Comparison of ENCODE assay signal across 29 cellular contexts in genomic region chr6:137850137-137850714, GRCh38. TPM values are rescaled to one million over a fixed set of nuclear protein-coding genes. Genes with fewer than 3 reads are reported as not detected.
DNase-seq lines count a peak whose midpoint lies in the region; ATAC-seq, FAIRE-seq and TF ChIP-seq lines count a peak whose summit lies in the region.
"Had no signal": no experiment of that assay in that cellular context is flagged by ENCODE, and none has a peak within 500 bp of the region (broad histone marks: within the 10 kb centered on the region; RNA-seq: fewer than 3 reads in every experiment).

No MANE protein-coding gene starts in this region.

- TF ChIP-seq EP300 in K562 (IDR thresholded peaks at IDR 0.05; ENCODE audit: low read length) = no peak
- peak; percentile 48 to 85 (median 66) for TF ChIP-seq EP300 in sigmoid colon (IDR thresholded peaks at IDR 0.05)

- H3K36me3 Mint-ChIP-seq in activated CD4-positive, alpha-beta memory T cell treated with anti-CD3 and anti-CD28 coated beads for 36 hours = no peaks in the 10 kb centered on the region
- no peaks in the 10 kb centered on the region for H3K36me3 Mint-ChIP-seq in activated CD4-positive, alpha-beta memory T cell treated with anti-CD3 and anti-CD28 coated beads, Interleukin-2, amount 10 ng/mL, durations not matched to agents 7 days and 5 days (ENCODE audit: low read depth)
- H3K36me3 Mint-ChIP-seq: activated naive CD4-positive, alpha-beta T cell treated with anti-CD3 and anti-CD28 coated beads, Interleukin-2, amount 50 U/mL, for 72 hours; neural progenitor cell had no signal

- H3K4me1 ChIP-seq in IMR-90 (ENCODE audit: control insufficient read depth, insufficient read depth, low read length) = peaks cover 30% of the 10 kb centered on the region
- peaks cover 7 to 44% of the 10 kb centered on the region in 2 experiments; a peak in 4 of 5 replicates for H3K4me1 ChIP-seq in K562 (replicated peaks in 1 of 2; ENCODE audit: control insufficient read depth in 2 of 2, insufficient read depth in 2 of 2, low read length in 2 of 2)
- H3K4me1 ChIP-seq in sigmoid colon = peaks cover 0 to 47% (median 42%) of the 10 kb centered on the region in 4 donors
- H3K4me1 ChIP-seq: neural progenitor cell had no signal

- peak overlapping the region; percentile 83 for H3K4me2 ChIP-seq in IMR-90 (ENCODE audit: low read depth, low read length)
- no peak overlapping the region for H3K4me2 ChIP-seq in K562 (ENCODE audit: insufficient read depth, low read length)
- H3K4me2 ChIP-seq: KMS-11, neural progenitor cell had no signal

- intact Hi-C loops in activated CD4-positive, alpha-beta memory T cell treated with anti-CD3 and anti-CD28 coated beads for 36 hours (cut with micrococcal nuclease) = loop anchor here (2.0 kb wide), 1 partner anchor 151 kb away; no protein-coding TSS in a partner anchor
- intact Hi-C loops in IMR-90 (cut with micrococcal nuclease) = no loop called here
- intact Hi-C loops in K562 (cut with micrococcal nuclease) = no loop called here
- intact Hi-C loops in sigmoid colon (cut with DNase I) = loop anchor here (1.0 kb wide), 1 partner anchor 17 kb away; the partner anchor contains the start of gene TNFAIP3

- H2BK15ac ChIP-seq in IMR-90 (ENCODE audit: low read depth, low read length) = peak overlapping the region; percentile 96

- H3K4me3 Mint-ChIP-seq in activated CD4-positive, alpha-beta memory T cell treated with anti-CD3 and anti-CD28 coated beads for 36 hours = no peak overlapping the region
- H3K4me3 Mint-ChIP-seq in activated CD4-positive, alpha-beta memory T cell treated with anti-CD3 and anti-CD28 coated beads, Interleukin-2, amount 10 ng/mL, durations not matched to agents 7 days and 5 days = no peak overlapping the region
- H3K4me3 Mint-ChIP-seq: neural progenitor cell had no signal

- H3K4me3 ChIP-seq in IMR-90 (ENCODE audit: insufficient read depth, low read depth, low read length) = no peak overlapping the region
- H3K4me3 ChIP-seq in K562 = no peak overlapping the region
- H3K4me3 ChIP-seq in sigmoid colon = no peak overlapping the region
- H3K4me3 ChIP-seq: heart right ventricle, neural progenitor cell, SK-N-MC, tibial artery had no signal

- H2BK120ac ChIP-seq in IMR-90 (ENCODE audit: low read depth, low read length) = peak overlapping the region; percentile 98

- no peaks in the 10 kb centered on the region; a peak in 1 of 4 replicates for H3K79me1 ChIP-seq in IMR-90 (ENCODE audit: low read depth in 1 of 2, low read length in 2 of 2)

- no peak overlapping the region for H3K23ac ChIP-seq in IMR-90 (ENCODE audit: low read depth, low read length)

- no peak for TF ChIP-seq CTCF in IMR-90 (conservative IDR thresholded peaks at IDR 0.05; ENCODE audit: low read depth, low read length)
- TF ChIP-seq CTCF in K562 (IDR thresholded peaks at IDR 0.05 in 2 of 3, conservative IDR thresholded peaks at IDR 0.05 in 1 of 3; ENCODE audit: insufficient read depth in 2 of 3, low read depth in 1 of 3, low read length in 3 of 3) = no peak
- no peak for TF ChIP-seq CTCF in sigmoid colon (IDR thresholded peaks at IDR 0.05)

- CTCF ChIA-PET in activated CD4-positive, alpha-beta memory T cell treated with anti-CD3 and anti-CD28 coated beads for 36 hours (lab: Charles Lee) = interaction anchor here (0.9 to 1.2 kb wide), 3 partner anchors 17 to 50 kb away, joined by 3 to 4 read pairs (median 3); partner anchors contain the start of gene TNFAIP3
- CTCF ChIA-PET in activated CD4-positive, alpha-beta memory T cell treated with anti-CD3 and anti-CD28 coated beads, Interleukin-2, amount 10 ng/mL, durations not matched to agents 7 days and 5 days (lab: Charles Lee) = no interaction called here
- CTCF ChIA-PET in IMR-90 (lab: Yijun Ruan, JAX) (no interaction called here), K562 (lab: Yijun Ruan, JAX; ENCODE audit: low intra/inter-chr PET ratio) (no interaction called here)

- no peak for FAIRE-seq in K562 (lab: Jason Lieb, UNC)
- FAIRE-seq: astrocyte, HTR-8/SVneo, TTC549 had no signal

- no peak for DNase-seq in activated CD4-positive, alpha-beta memory T cell treated with anti-CD3 and anti-CD28 coated beads for 36 hours
- DNase-seq in activated CD4-positive, alpha-beta memory T cell treated with anti-CD3 and anti-CD28 coated beads, Interleukin-2, amount 10 ng/mL, durations not matched to agents 7 days and 5 days = no peak
- no peak for DNase-seq in IMR-90
- no peak for DNase-seq in K562 (ENCODE audit: extremely low read depth in 1 of 4, low spot score in 3 of 4)
- no peak for DNase-seq in sigmoid colon
- no peak for DNase-seq in GOT3 (lab: John Stamatoyannopoulos, UW)
- DNase-seq in NCI-H69 (lab: John Stamatoyannopoulos, UW) = no peak
- DNase-seq: caudate nucleus; foreskin melanocyte; heart right ventricle; NCI-H1436; NCI-H2081 treated with DMSO at 0.1 percent for 48 hours; NCI-H226; NCI-H774; RPMI8226; stimulated activated CD4-positive, alpha-beta T cell treated with anti-CD3 and anti-CD28 coated beads, Interleukin-4, amount 100 ng/mL, for 4 hours; stimulated activated naive CD4-positive, alpha-beta T cell; tibial artery had no signal

- H3K9ac ChIP-seq in IMR-90 (ENCODE audit: low read depth, low read length) = peak overlapping the region; percentile 91; the same call in 1 of the 2 replicates
- no peak overlapping the region for H3K9ac ChIP-seq in K562 (ENCODE audit: insufficient read depth in 1 of 2, low read depth in 2 of 2, low read length in 2 of 2)
- H3K9ac ChIP-seq: KMS-11, neural progenitor cell had no signal

- in situ Hi-C loops in IMR-90 (cut with MboI; ENCODE audit: low sequenced_read_pairs) = no loop called here
- in situ Hi-C loops in K562 (cut with MboI) = no loop called here

- H4K91ac ChIP-seq in IMR-90 (ENCODE audit: insufficient read depth, low read depth, low read length) = peak overlapping the region; percentile 97

- H3K36me3 ChIP-seq in IMR-90 (ENCODE audit: control insufficient read depth, insufficient read depth, low read length) (no peaks in the 10 kb centered on the region), K562 (ENCODE audit: control insufficient read depth, insufficient read depth, low read length) (no peaks in the 10 kb centered on the region), sigmoid colon (no peaks in the 10 kb centered on the region)
- H3K36me3 ChIP-seq: heart right ventricle, neural progenitor cell, tibial artery had no signal

- H3K14ac ChIP-seq in IMR-90 (replicated peaks; ENCODE audit: low read depth, low read length) = peak overlapping the region; percentile 91

- peak overlapping the region; percentile 99 for H4K5ac ChIP-seq in IMR-90 (ENCODE audit: low read depth, low read length)

- H3K4ac ChIP-seq in IMR-90 (ENCODE audit: low read depth, low read length) = peak overlapping the region; percentile 95

- 100% methylated on average over 1 of the region's 4 CpGs; no CpG with 5 or more reads in 1 of the 2 experiments for WGBS in IMR-90 (ENCODE audit: extremely low coverage in 2 of 2, insufficient read length in 1 of 2), 2 experiments
- WGBS in K562 (ENCODE audit: insufficient coverage, low coverage, missing lambda C conversion rate) = 79% methylated on average over 4 of the region's 4 CpGs
- 77 to 87% methylated on average over 4 of the region's 4 CpGs for WGBS in sigmoid colon, 2 donors

- H2BK5ac ChIP-seq in IMR-90 (ENCODE audit: low read depth, low read length, poor library complexity, severe bottlenecking) = peak overlapping the region; percentile 89

- H3K27ac Mint-ChIP-seq in activated CD4-positive, alpha-beta memory T cell treated with anti-CD3 and anti-CD28 coated beads for 36 hours = peak overlapping the region; percentile 79
- no peak overlapping the region for H3K27ac Mint-ChIP-seq in activated CD4-positive, alpha-beta memory T cell treated with anti-CD3 and anti-CD28 coated beads, Interleukin-2, amount 10 ng/mL, durations not matched to agents 7 days and 5 days
- H3K27ac Mint-ChIP-seq: neural progenitor cell had no signal

- H4K20me1 ChIP-seq in IMR-90 (ENCODE audit: insufficient read depth, low read length) (no peaks in the 10 kb centered on the region), K562 (replicated peaks; ENCODE audit: control insufficient read depth, insufficient read depth, low read length) (no peaks in the 10 kb centered on the region)

- POLR2A ChIA-PET in activated CD4-positive, alpha-beta memory T cell treated with anti-CD3 and anti-CD28 coated beads for 36 hours (lab: Charles Lee) = interaction anchor here (1.5 to 2.2 kb wide), 3 partner anchors 21 to 134 kb away, joined by 4 to 13 read pairs (median 6); no protein-coding TSS in a partner anchor
- POLR2A ChIA-PET in activated CD4-positive, alpha-beta memory T cell treated with anti-CD3 and anti-CD28 coated beads, Interleukin-2, amount 10 ng/mL, durations not matched to agents 7 days and 5 days (lab: Charles Lee) = no interaction called here
- POLR2A ChIA-PET in IMR-90 (lab: Charles Lee; ENCODE audit: unreplicated experiment) (no interaction called here), K562 (lab: Yijun Ruan, JAX) (interaction anchor here (0.9 to 1.7 kb wide), 3 partner anchors 12 to 39 kb away, joined by 3 to 16 read pairs (median 4); no protein-coding TSS in a partner anchor)

- no peak for TF ChIP-seq POLR2A in IMR-90 (IDR thresholded peaks at IDR 0.05; ENCODE audit: low read depth, low read length)
- no peak for TF ChIP-seq POLR2A in K562 (conservative IDR thresholded peaks at IDR 0.05)
- TF ChIP-seq POLR2A in sigmoid colon (IDR thresholded peaks at IDR 0.05) = no peak

- H3K79me2 ChIP-seq in K562 (ENCODE audit: control insufficient read depth, insufficient read depth, low read length) = no peaks in the 10 kb centered on the region

- ATAC-seq in IMR-90 (ENCODE audit: low read depth) (no peak), K562 (no peak), HG03521 (IDR thresholded peaks at IDR 0.05; ENCODE audit: unreplicated experiment) (no peak)
- ATAC-seq: esophagus mucosa, HCT116, sciatic nerve had no signal

- H3K18ac ChIP-seq in IMR-90 (ENCODE audit: low read depth, low read length) = peak overlapping the region; percentile 99

- H2BK20ac ChIP-seq in IMR-90 (ENCODE audit: low read depth, low read length) = peak overlapping the region; percentile 99

- peak overlapping the region; percentile 85 to 93; a peak in 2 of 4 replicates for H4K8ac ChIP-seq in IMR-90 (ENCODE audit: low read depth in 2 of 2, low read length in 2 of 2)

- dilution Hi-C loops in IMR-90 (cut with HindIII; ENCODE audit: low sequenced_read_pairs, unreplicated experiment) = no loop called here

- peak overlapping the region; percentile 84 for H3K56ac ChIP-seq in IMR-90 (ENCODE audit: extremely low read depth, insufficient read depth, low read length)

- peaks cover 35% of the 10 kb centered on the region for H3K4me1 Mint-ChIP-seq in activated CD4-positive, alpha-beta memory T cell treated with anti-CD3 and anti-CD28 coated beads for 36 hours (ENCODE audit: low read depth)
- H3K4me1 Mint-ChIP-seq in activated CD4-positive, alpha-beta memory T cell treated with anti-CD3 and anti-CD28 coated beads, Interleukin-2, amount 10 ng/mL, durations not matched to agents 7 days and 5 days = peaks cover 12% of the 10 kb centered on the region
- H3K4me1 Mint-ChIP-seq: neural progenitor cell had no signal

- no peaks in the 10 kb centered on the region for H3K27me3 ChIP-seq in IMR-90 (ENCODE audit: control insufficient read depth, insufficient read depth, low read length)
- no peaks in the 10 kb centered on the region for H3K27me3 ChIP-seq in K562 (ENCODE audit: control insufficient read depth in 2 of 2, insufficient read depth in 2 of 2, low read length in 2 of 2)
- no peaks in the 10 kb centered on the region for H3K27me3 ChIP-seq in sigmoid colon
- H3K27me3 ChIP-seq: heart right ventricle, neural progenitor cell, tibial artery had no signal

- peak overlapping the region; percentile 93; the same call in 1 of the 2 replicates for H2AK5ac ChIP-seq in IMR-90 (ENCODE audit: low read depth, low read length)

- no peak overlapping the region for H2AK9ac ChIP-seq in IMR-90 (replicated peaks; ENCODE audit: low read depth, low read length, poor library complexity)

- TF ChIP-seq RAD21 in IMR-90 (IDR thresholded peaks at IDR 0.05; ENCODE audit: low read length) = no peak
- no peak for TF ChIP-seq RAD21 in K562 (CRISPR knock-in tag; conservative IDR thresholded peaks at IDR 0.05 in 1 of 2, IDR thresholded peaks at IDR 0.05 in 1 of 2)

- no peaks in the 10 kb centered on the region for H3K27me3 Mint-ChIP-seq in activated CD4-positive, alpha-beta memory T cell treated with anti-CD3 and anti-CD28 coated beads for 36 hours
- no peaks in the 10 kb centered on the region for H3K27me3 Mint-ChIP-seq in activated CD4-positive, alpha-beta memory T cell treated with anti-CD3 and anti-CD28 coated beads, Interleukin-2, amount 10 ng/mL, durations not matched to agents 7 days and 5 days

- H2AFZ ChIP-seq in IMR-90 (replicated peaks; ENCODE audit: low read length, poor library complexity) = no peak overlapping the region
- no peak overlapping the region for H2AFZ ChIP-seq in K562 (ENCODE audit: low read depth, low read length)
- H2AFZ ChIP-seq: neural progenitor cell had no signal

- H3K9me3 Mint-ChIP-seq in activated CD4-positive, alpha-beta memory T cell treated with anti-CD3 and anti-CD28 coated beads for 36 hours = no peaks in the 10 kb centered on the region
- H3K9me3 Mint-ChIP-seq in activated CD4-positive, alpha-beta memory T cell treated with anti-CD3 and anti-CD28 coated beads, Interleukin-2, amount 10 ng/mL, durations not matched to agents 7 days and 5 days = no peaks in the 10 kb centered on the region
- H3K9me3 Mint-ChIP-seq: activated naive CD4-positive, alpha-beta T cell treated with anti-CD3 and anti-CD28 coated beads, Interleukin-2, amount 50 U/mL, for 72 hours; neural progenitor cell had no signal

- H3K9me1 ChIP-seq in IMR-90 (ENCODE audit: insufficient read depth, low read length) (peaks cover 8% of the 10 kb centered on the region), K562 (ENCODE audit: control insufficient read depth, insufficient read depth, low read length) (no peaks in the 10 kb centered on the region)

- H3K27ac ChIP-seq in IMR-90 (ENCODE audit: insufficient read depth, low read length) = peak overlapping the region; percentile 100; the same call in 1 of the 2 replicates
- H3K27ac ChIP-seq in K562 (ENCODE audit: extremely low read depth, low read depth, low read length) = no peak overlapping the region
- peak overlapping the region in 3 of 4 donors; percentile 73 to 83 (median 73) for H3K27ac ChIP-seq in sigmoid colon
- H3K27ac ChIP-seq: KMS-11, neural progenitor cell, SK-N-MC, tibial artery had no signal

- H3K9me3 ChIP-seq in IMR-90 (ENCODE audit: control insufficient read depth, insufficient read depth, low read length) = no peaks in the 10 kb centered on the region
- H3K9me3 ChIP-seq in K562 (replicated peaks; ENCODE audit: control insufficient read depth, insufficient read depth, low read depth, low read length) = peaks cover under 1% of the 10 kb centered on the region; the same call in 1 of the 2 replicates
- no peaks in the 10 kb centered on the region for H3K9me3 ChIP-seq in sigmoid colon
- H3K9me3 ChIP-seq: heart right ventricle, tibial artery had no signal

- no TSS peak for BruUV-seq in IMR-90 (replicated peaks; lab: Mats Ljungman, UMichigan)
- BruUV-seq in K562 (replicated peaks; lab: Mats Ljungman, UMichigan) = no TSS peak

RNA-seq across cellular contexts. Expression of gene TNFAIP3, which starts 16.8 kb away (rescaled TPM):
- 100 to 1,000 TPM; 259 to 267 TPM for total RNA-seq in activated CD4-positive, alpha-beta memory T cell treated with anti-CD3 and anti-CD28 coated beads for 36 hours
- total RNA-seq in activated CD4-positive, alpha-beta memory T cell treated with anti-CD3 and anti-CD28 coated beads, Interleukin-2, amount 10 ng/mL, durations not matched to agents 7 days and 5 days = 100 to 1,000 TPM; 143 to 144 TPM
- total RNA-seq in IMR-90 (2012; rRNA removed) (4.4 and 5.0 TPM in 2 replicates), K562 (2014; rRNA removed) (5.9 and 6.2 TPM in 2 replicates), K562 (2014; rRNA removed; fragmentation: Illumina TruSeq; extraction: Trizol) (6.5 and 6.9 TPM in 2 replicates), K562 (2015; rRNA removed; fragmentation: Illumina TruSeq; extraction: Trizol) (4.6 TPM in 2 replicates), K562 (2021) (12.5 and 17.0 TPM in 2 replicates), sigmoid colon (10 to 100 TPM; 14.6 to 37.6 (median 21.0) TPM)
- polyA plus RNA-seq in IMR-90 (2012; rRNA removed) (12.6 and 14.2 TPM in 2 replicates), K562 (2011; rRNA removed) (6.4 and 11.8 TPM in 2 replicates), K562 (2014; fragmentation: Illumina TruSeq; extraction: Trizol) (9.8 and 11.5 TPM in 2 replicates), K562 (2014; fragmentation: Nextera tagmentation; extraction: Ambion mirVana) (1 to 10 TPM in 1 of 2 experiments, under 1 TPM in 1; 0.79 to 1.3 TPM), K562 (2014; rRNA removed) (9.2 and 9.5 TPM in 2 replicates), sigmoid colon (10 to 100 TPM; 11.4 to 49.9 (median 18.7) TPM)
- polyA plus RNA-seq in IMR-90 (2012; cell fraction: cytosol; rRNA removed) = 3.5 and 6.8 TPM in 2 replicates
- 29.5 and 108 TPM in 2 replicates for polyA plus RNA-seq in IMR-90 (2012; cell fraction: nucleus; rRNA removed; ENCODE audit: low replicate concordance)
- total RNA-seq in K562 (2011; cell fraction: chromatin; rRNA removed; ENCODE audit: low replicate concordance) = 14.3 and 18.6 TPM in 2 replicates
- 8.0 and 9.1 TPM in 2 replicates for total RNA-seq in K562 (2011; cell fraction: nucleolus; rRNA removed)
- 10.2 and 11.3 TPM in 2 replicates for total RNA-seq in K562 (2011; cell fraction: nucleoplasm; rRNA removed)
- 2.5 and 5.0 TPM in 2 replicates for polyA plus RNA-seq in K562 (2011; cell fraction: cytosol; rRNA removed)
- 21.1 and 33.6 TPM in 2 replicates for polyA plus RNA-seq in K562 (2011; cell fraction: nucleus; rRNA removed)
- 5.7 and 26.6 TPM in 2 replicates for polyA plus RNA-seq in K562 (2012)
- polyA minus RNA-seq in K562 (2011; rRNA and poly(A)+ RNA removed) = 5.4 and 11.3 TPM in 2 replicates
- polyA minus RNA-seq in K562 (2011; cell fraction: cytosol; rRNA and poly(A)+ RNA removed) = 2.9 and 4.6 TPM in 2 replicates
- polyA minus RNA-seq in K562 (2011; cell fraction: nucleus; rRNA and poly(A)+ RNA removed) = 6.7 and 20.5 TPM in 2 replicates

Comparison
In these comparisons a context has a peak if more than half of its experiments do, and no peak if none do; other contexts are left out.
1. POLR2A ChIA-PET loops: an anchor here in activated CD4-positive, alpha-beta memory T cell treated with anti-CD3 and anti-CD28 coated beads for 36 hours (1.5 to 2.2 kb wide) and K562 (0.9 to 1.7 kb wide); none called in activated CD4-positive, alpha-beta memory T cell treated with anti-CD3 and anti-CD28 coated beads, Interleukin-2, amount 10 ng/mL, durations not matched to agents 7 days and 5 days and IMR-90.
2. intact Hi-C loops: an anchor here in activated CD4-positive, alpha-beta memory T cell treated with anti-CD3 and anti-CD28 coated beads for 36 hours (2.0 kb wide) and sigmoid colon (1.0 kb wide); none called in IMR-90 and K562.